In the genomic region with DNA sequence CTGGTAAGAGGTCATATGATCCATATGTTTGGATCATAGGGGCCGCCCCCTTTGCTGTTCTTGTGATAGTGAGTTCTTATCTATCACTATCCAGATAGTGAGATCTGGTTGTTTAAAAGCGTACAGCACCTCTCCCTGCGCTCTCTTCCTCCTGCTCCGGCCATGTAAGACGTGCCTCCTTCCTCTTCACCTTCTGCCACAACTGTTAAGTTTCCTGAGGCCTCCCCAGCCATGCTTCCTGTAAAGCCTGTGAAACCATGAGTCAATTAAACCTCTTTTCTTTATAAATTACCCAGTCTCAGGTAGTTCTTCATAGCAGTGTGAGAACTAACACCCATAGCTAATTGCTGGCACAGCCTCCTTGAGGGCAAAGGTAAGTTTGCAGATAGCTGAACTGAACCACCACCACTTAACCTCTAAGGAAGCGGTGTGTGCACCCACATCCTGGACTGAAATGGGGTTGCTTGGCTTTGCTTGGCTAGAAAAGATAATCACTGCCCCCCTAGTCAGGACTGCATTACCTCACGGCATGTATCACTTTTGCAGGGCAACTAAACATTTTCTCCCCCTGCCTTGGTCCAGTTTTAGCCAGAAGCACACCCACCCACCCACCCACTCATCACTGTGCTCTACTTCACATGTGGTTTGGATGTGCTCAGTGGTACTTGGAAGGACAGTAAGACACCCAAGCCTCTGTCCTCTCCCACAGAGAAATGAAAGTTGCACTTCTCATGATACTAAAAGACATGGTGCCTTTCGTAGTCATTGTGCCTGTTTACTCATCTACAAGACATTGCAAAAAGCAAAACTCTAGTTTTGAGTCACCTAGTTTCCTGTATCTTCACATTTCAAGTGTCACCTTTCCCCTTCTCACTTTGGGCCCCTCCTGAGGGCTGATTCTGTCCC, we compare ENCODE assay signal across 8 cellular contexts. TPM values are rescaled to one million over a fixed set of nuclear protein-coding genes. Genes with fewer than 3 reads are reported as not detected.
DNase-seq lines count a peak whose midpoint lies in the region; ATAC-seq and TF ChIP-seq lines count a peak whose summit lies in the region.

No MANE protein-coding gene starts in this region.

- peak; percentile 41 for DNase-seq in activated T-cell treated with anti-CD3 and anti-CD28 coated beads, Interleukin-2, amount 50 U/mL, for 1 hour
- DNase-seq in stimulated activated CD4-positive, alpha-beta T cell treated with anti-CD3 and anti-CD28 coated beads, Interleukin-2, amount 100 ng/mL, for 24 hours: peak; percentile 55 to 58
- DNase-seq in NCI-H1105 treated with DMSO at 0.1 percent for 48 hours (lab: John Stamatoyannopoulos, UW): no peak
- no peak for DNase-seq in uterus
- no peak for DNase-seq in foreskin melanocyte
- no peak for DNase-seq in mesothelial cell of epicardium (ENCODE audit: low spot score in 2 of 2, unreplicated experiment in 2 of 2)

- no peak for TF ChIP-seq CTCF in uterus (IDR thresholded peaks at IDR 0.05)
- TF ChIP-seq CTCF in mesothelial cell of epicardium (IDR thresholded peaks at IDR 0.05; ENCODE audit: unreplicated experiment): no peak

- peaks cover 39% of the 10 kb centered on the region for H3K36me3 Mint-ChIP-seq in mesothelial cell of epicardium

- no peak overlapping the region for H3K27ac ChIP-seq in uterus

- H3K27ac Mint-ChIP-seq in mesothelial cell of epicardium: no peak overlapping the region

- intact Hi-C loops in uterus (cut with DNase I; ENCODE audit: low total_unique reads): no loop called here

- H3K4me3 ChIP-seq in uterus: no peak overlapping the region

- ATAC-seq in GM19351 (IDR thresholded peaks at IDR 0.05; ENCODE audit: unreplicated experiment): peak; percentile 82
- ATAC-seq in HG03280 (IDR thresholded peaks at IDR 0.05; ENCODE audit: unreplicated experiment): peak; percentile 87

- TF ChIP-seq POLR2A in uterus (IDR thresholded peaks at IDR 0.05): no peak

- peaks cover 13% of the 10 kb centered on the region for H3K4me1 Mint-ChIP-seq in mesothelial cell of epicardium

- H3K36me3 ChIP-seq in uterus: no peaks in the 10 kb centered on the region

- no peak overlapping the region for H3K4me3 Mint-ChIP-seq in mesothelial cell of epicardium

- no peaks in the 10 kb centered on the region for H3K27me3 ChIP-seq in uterus

- no peaks in the 10 kb centered on the region for H3K9me3 ChIP-seq in uterus

- H3K27me3 Mint-ChIP-seq in mesothelial cell of epicardium (ENCODE audit: low read depth): no peaks in the 10 kb centered on the region

- H3K4me1 ChIP-seq in uterus: no peaks in the 10 kb centered on the region

- no peaks in the 10 kb centered on the region for H3K9me3 Mint-ChIP-seq in mesothelial cell of epicardium

RNA-seq across cellular contexts. Expression of a gene that starts 23.1 kb away (rescaled TPM):
- total RNA-seq in uterus (1 to 10 TPM in 3 of 4 donors, under 1 TPM in 1; under 0.01 to 7.1 (median 1.9) TPM), mesothelial cell of epicardium (0.18 to 0.43 TPM (median 0.18 TPM) in 3 replicates)

RNA-seq across cellular contexts. Expression of a gene that starts 33.2 kb away (rescaled TPM):
- total RNA-seq in uterus: 10 to 100 TPM; 24.3 to 90.9 (median 56.2) TPM
- 79.7 to 84.1 TPM (median 81.4 TPM) in 3 replicates for total RNA-seq in mesothelial cell of epicardium

RNA-seq across cellular contexts. Expression of a gene that starts 36.3 kb away (rescaled TPM):
- total RNA-seq in uterus: 100 to 1,000 TPM in 1 of 4 donors, 10 to 100 TPM in 3; 57.1 to 103 (median 82.2) TPM
- 111 to 125 TPM (median 114 TPM) in 3 replicates for total RNA-seq in mesothelial cell of epicardium

RNA-seq across cellular contexts. Expression of a gene that starts 59.7 kb away (rescaled TPM):
- 10 to 100 TPM in 1 of 4 donors, 1 to 10 TPM in 3; 4.9 to 15.9 (median 7.9) TPM for total RNA-seq in uterus
- 19.4 to 21.4 TPM (median 21.1 TPM) in 3 replicates for total RNA-seq in mesothelial cell of epicardium

Comparison
In these comparisons a context has a peak if more than half of its experiments do, and no peak if none do; other contexts are left out.
1. DNase-seq: peak in activated T-cell treated with anti-CD3 and anti-CD28 coated beads, Interleukin-2, amount 50 U/mL, for 1 hour (single experiment) and stimulated activated CD4-positive, alpha-beta T cell treated with anti-CD3 and anti-CD28 coated beads, Interleukin-2, amount 100 ng/mL, for 24 hours (2 of 2); none in NCI-H1105 treated with DMSO at 0.1 percent for 48 hours (single experiment), uterus (0 of 2), foreskin melanocyte (single experiment) and mesothelial cell of epicardium (0 of 2).